Comparison of ENCODE assay signal across 2 cellular contexts in genomic region chr11:118697346-118697745, GRCh38.
TF ChIP-seq lines count a peak whose summit lies in the region.

No MANE protein-coding gene starts in this region.

TF ChIP-seq in HepG2, 621 proteins besides CTCF, POLR2A, EP300 and RAD21:
- TF ChIP-seq ZNF687 (CRISPR knock-in tag; IDR thresholded peaks at IDR 0.05) (0 out of 2 replicates have a peak, but pooled peaks have one; percentile 39), CCAR2 (optimal IDR thresholded peaks at IDR 0.05; ENCODE audit: low read depth, low read length) (no peak), ZNF350 (CRISPR knock-in tag; IDR thresholded peaks at IDR 0.05; ENCODE audit: borderline replicate concordance, low read depth) (0 out of 2 replicates have a peak, but pooled peaks have one; percentile 19)

TF ChIP-seq in WTC11, 78 proteins besides CTCF, POLR2A, EP300 and RAD21:
- TF ChIP-seq IRF1 (CRISPR knock-in tag; IDR thresholded peaks at IDR 0.05) = no peak
- TF ChIP-seq FOXK1 (CRISPR knock-in tag; IDR thresholded peaks at IDR 0.05) = no peak
- TF ChIP-seq ZNF425 (CRISPR knock-in tag; conservative IDR thresholded peaks at IDR 0.05) = no peak
- TF ChIP-seq PREB (CRISPR knock-in tag; IDR thresholded peaks at IDR 0.05; ENCODE audit: borderline replicate concordance) = no peak
- TF ChIP-seq MAX (CRISPR knock-in tag; IDR thresholded peaks at IDR 0.05) = no peak
- no peak for TF ChIP-seq CDX4 (CRISPR knock-in tag; IDR thresholded peaks at IDR 0.05; ENCODE audit: borderline replicate concordance)
